ENCODE assay signal across 15 cellular contexts in genomic region chr5:74672215-74672877, GRCh38.
"Had no signal": no experiment of that assay in that cellular context is flagged by ENCODE, and none has a peak within 500 bp of the region (broad histone marks: within the 10 kb centered on the region; RNA-seq: fewer than 3 reads in every experiment).

No MANE protein-coding gene starts in this region.

- DNase-seq: activated CD4-positive, alpha-beta memory T cell treated with anti-CD3 and anti-CD28 coated beads, Interleukin-2, amount 10 ng/mL, durations not matched to agents 7 days and 5 days; activated CD4-positive, alpha-beta T cell treated with anti-CD3 and anti-CD28 coated beads for 36 hours; activated CD8-positive, alpha-beta memory T cell treated with anti-CD3 and anti-CD28 coated beads, Interleukin-2, amount 10 ng/mL, durations not matched to agents 7 days and 5 days; activated naive CD4-positive, alpha-beta T cell treated with Interleukin-2 at 50 U/mL for 16 hours; activated naive CD8-positive, alpha-beta T cell treated with anti-CD3 and anti-CD28 coated beads, Interleukin-2, amount 50 U/mL, for 24 hours; activated T-cell treated with anti-CD3 and anti-CD28 coated beads, Interleukin-2, amount 50 U/mL, for 1 hour; brain microvascular endothelial cell; islet precursor cell; nephron progenitor cell; stimulated activated CD8-positive, alpha-beta memory T cell treated with anti-CD3 and anti-CD28 coated beads, Interleukin-4, amount 100 ng/mL, for 48 hours had no signal

- ATAC-seq: activated CD4-positive, alpha-beta T cell treated with anti-CD3 and anti-CD28 coated beads for 36 hours; activated CD8-positive, alpha-beta memory T cell treated with anti-CD3 and anti-CD28 coated beads, Interleukin-2, amount 10 ng/mL, durations not matched to agents 7 days and 5 days; activated naive CD8-positive, alpha-beta T cell treated with anti-CD3 and anti-CD28 coated beads, Interleukin-2, amount 50 U/mL, for 24 hours had no signal

- H3K4me3 Mint-ChIP-seq: activated CD4-positive, alpha-beta memory T cell treated with anti-CD3 and anti-CD28 coated beads, Interleukin-2, amount 10 ng/mL, durations not matched to agents 7 days and 5 days; activated CD4-positive, alpha-beta T cell treated with anti-CD3 and anti-CD28 coated beads for 36 hours; activated CD8-positive, alpha-beta memory T cell treated with anti-CD3 and anti-CD28 coated beads, Interleukin-2, amount 10 ng/mL, durations not matched to agents 7 days and 5 days; activated naive CD8-positive, alpha-beta T cell treated with anti-CD3 and anti-CD28 coated beads, Interleukin-2, amount 50 U/mL, for 24 hours; nephron progenitor cell; T-helper 2 cell treated with Interferon-gamma antibody and Interleukin-4, amounts not matched to agents 5 μg/mL and 100 μg/mL, for 36 hours; WTC11 had no signal

- H3K4me1 Mint-ChIP-seq: activated CD4-positive, alpha-beta memory T cell treated with anti-CD3 and anti-CD28 coated beads, Interleukin-2, amount 10 ng/mL, durations not matched to agents 7 days and 5 days; activated CD4-positive, alpha-beta T cell treated with anti-CD3 and anti-CD28 coated beads for 36 hours; activated CD8-positive, alpha-beta memory T cell treated with anti-CD3 and anti-CD28 coated beads, Interleukin-2, amount 10 ng/mL, durations not matched to agents 7 days and 5 days; activated naive CD8-positive, alpha-beta T cell treated with anti-CD3 and anti-CD28 coated beads, Interleukin-2, amount 50 U/mL, for 24 hours had no signal

- H3K27ac Mint-ChIP-seq: activated CD4-positive, alpha-beta memory T cell treated with anti-CD3 and anti-CD28 coated beads, Interleukin-2, amount 10 ng/mL, durations not matched to agents 7 days and 5 days; activated CD4-positive, alpha-beta T cell treated with anti-CD3 and anti-CD28 coated beads for 36 hours; activated CD8-positive, alpha-beta memory T cell treated with anti-CD3 and anti-CD28 coated beads, Interleukin-2, amount 10 ng/mL, durations not matched to agents 7 days and 5 days; activated naive CD8-positive, alpha-beta T cell treated with anti-CD3 and anti-CD28 coated beads, Interleukin-2, amount 50 U/mL, for 24 hours; activated T-helper 2 cell treated with anti-CD3 and anti-CD28 coated beads, Interferon-gamma antibody, Interleukin-2, Interleukin-4, amounts not matched to agents 10 μg/mL and 5 μg/mL and 100 μg/mL, durations not matched to agents 14 hours and 24 hours and 36 hours; nephron progenitor cell; T-helper 2 cell treated with Interferon-gamma antibody and Interleukin-4, amounts not matched to agents 5 μg/mL and 100 μg/mL, for 36 hours; WTC11 had no signal

- H3K9me3 Mint-ChIP-seq: activated CD4-positive, alpha-beta memory T cell treated with anti-CD3 and anti-CD28 coated beads, Interleukin-2, amount 10 ng/mL, durations not matched to agents 7 days and 5 days; activated naive CD8-positive, alpha-beta T cell treated with anti-CD3 and anti-CD28 coated beads, Interleukin-2, amount 50 U/mL, for 24 hours; activated T-helper 2 cell treated with anti-CD3 and anti-CD28 coated beads, Interferon-gamma antibody, Interleukin-2, Interleukin-4, amounts not matched to agents 10 μg/mL and 5 μg/mL and 100 μg/mL, durations not matched to agents 14 hours and 24 hours and 36 hours; nephron progenitor cell; T-helper 2 cell treated with Interferon-gamma antibody and Interleukin-4, amounts not matched to agents 5 μg/mL and 100 μg/mL, for 36 hours; WTC11 had no signal

- H3K4me1 ChIP-seq: uterus had no signal

- H3K36me3 Mint-ChIP-seq: activated CD8-positive, alpha-beta memory T cell treated with anti-CD3 and anti-CD28 coated beads, Interleukin-2, amount 10 ng/mL, durations not matched to agents 7 days and 5 days; WTC11 had no signal

- H3K4me3 ChIP-seq: uterus had no signal

- H3K36me3 ChIP-seq: brain microvascular endothelial cell, tibial nerve, uterus had no signal

- H3K27ac ChIP-seq: brain microvascular endothelial cell had no signal

- H3K27me3 ChIP-seq: brain microvascular endothelial cell, tibial nerve, uterus had no signal

- H3K9me3 ChIP-seq: tibial nerve, uterus had no signal
